Comparison of ENCODE assay signal across 1 cellular context in genomic region chr6:47360388-47360787, GRCh38.
A peak's percentile ranks its signal among the peaks of the same experiment; 100 is the strongest.
TF ChIP-seq lines count a peak whose summit lies in the region.

No MANE protein-coding gene starts in this region.

TF ChIP-seq in K562, 482 proteins besides CTCF, POLR2A, EP300 and RAD21 (continued from another document and continues in another):
- TF ChIP-seq ZNF518B (CRISPR knock-in tag; IDR thresholded peaks at IDR 0.05): no peak
- no peak for TF ChIP-seq ELF1 (tag; IDR thresholded peaks at IDR 0.05)
- TF ChIP-seq DPF2 (IDR thresholded peaks at IDR 0.05): no peak
- no peak for TF ChIP-seq IRF1 (CRISPR knock-in tag; IDR thresholded peaks at IDR 0.05; ENCODE audit: borderline replicate concordance)
- no peak for TF ChIP-seq POLR3G (IDR thresholded peaks at IDR 0.05; ENCODE audit: extremely low read depth, insufficient read length, insufficient replicate concordance)
- no peak for TF ChIP-seq ZBTB34 (CRISPR knock-in tag; IDR thresholded peaks at IDR 0.05)
- TF ChIP-seq ZNF764 (CRISPR knock-in tag; IDR thresholded peaks at IDR 0.05; ENCODE audit: low read depth): no peak
- TF ChIP-seq BRF2 (IDR thresholded peaks at IDR 0.05; ENCODE audit: borderline replicate concordance, insufficient read depth, insufficient read length): no peak
- TF ChIP-seq RCOR1 (IDR thresholded peaks at IDR 0.05; ENCODE audit: borderline replicate concordance in 1 of 2, low read depth in 2 of 2, low read length in 2 of 2): peak in 1 of 2 experiments; percentile 57; a peak in 2 of 4 replicates
- no peak for TF ChIP-seq ZNF277 (CRISPR knock-in tag; IDR thresholded peaks at IDR 0.05; ENCODE audit: borderline replicate concordance)
- TF ChIP-seq ZNF354B (CRISPR knock-in tag; IDR thresholded peaks at IDR 0.05): no peak
- TF ChIP-seq ARID3A (IDR thresholded peaks at IDR 0.05; ENCODE audit: borderline replicate concordance, low read depth, low read length): 0 out of 2 replicates have a peak, but pooled peaks have one; percentile 14
- no peak for TF ChIP-seq NR2C2 (CRISPR knock-in tag; IDR thresholded peaks at IDR 0.05)
- no peak for TF ChIP-seq NR2C2 (tag; IDR thresholded peaks at IDR 0.05)
- no peak for TF ChIP-seq GATAD2B (IDR thresholded peaks at IDR 0.05; ENCODE audit: borderline replicate concordance)
- 0 out of 2 replicates have a peak, but pooled peaks have one; percentile 21 for TF ChIP-seq SOX6 (IDR thresholded peaks at IDR 0.05)
- no peak for TF ChIP-seq NCOA1 (IDR thresholded peaks at IDR 0.05; ENCODE audit: low read depth)
- no peak for TF ChIP-seq THAP7 (CRISPR knock-in tag; IDR thresholded peaks at IDR 0.05)
- no peak for TF ChIP-seq DIDO1 (tag; IDR thresholded peaks at IDR 0.05; ENCODE audit: low read depth)
- no peak for TF ChIP-seq CREBBP (IDR thresholded peaks at IDR 0.05; ENCODE audit: low read depth, low read length)
- TF ChIP-seq ZNF263 (CRISPR knock-in tag; IDR thresholded peaks at IDR 0.05; ENCODE audit: borderline replicate concordance): peak; percentile 56; the same call in 1 of the 2 replicates
- TF ChIP-seq NUFIP1 (IDR thresholded peaks at IDR 0.05; ENCODE audit: partially characterized antibody): no peak
- TF ChIP-seq SMARCB1 (IDR thresholded peaks at IDR 0.05; ENCODE audit: insufficient read length, low read depth): no peak
- no peak for TF ChIP-seq POLR2B (IDR thresholded peaks at IDR 0.05; ENCODE audit: low read depth, partially characterized antibody)
- TF ChIP-seq JUNB (CRISPR knock-in tag; conservative IDR thresholded peaks at IDR 0.05): no peak
- TF ChIP-seq ZFP30 (CRISPR knock-in tag; IDR thresholded peaks at IDR 0.05; ENCODE audit: borderline replicate concordance): no peak
- TF ChIP-seq RERE (CRISPR knock-in tag; IDR thresholded peaks at IDR 0.05; ENCODE audit: borderline replicate concordance): no peak
- TF ChIP-seq BCL6 (CRISPR knock-in tag; IDR thresholded peaks at IDR 0.05): no peak
- TF ChIP-seq TAL1 (IDR thresholded peaks at IDR 0.05): peak; percentile 45; the same call in 1 of the 2 replicates
- peak; percentile 78; the same call in 1 of the 2 replicates for TF ChIP-seq TEAD4 (IDR thresholded peaks at IDR 0.05; ENCODE audit: low read length)
- no peak for TF ChIP-seq TEAD4 (CRISPR knock-in tag; IDR thresholded peaks at IDR 0.05; ENCODE audit: borderline replicate concordance)
- TF ChIP-seq TAF9B (IDR thresholded peaks at IDR 0.05; ENCODE audit: partially characterized antibody): no peak
- no peak for TF ChIP-seq HMGXB4 (CRISPR knock-in tag; IDR thresholded peaks at IDR 0.05)
- no peak for TF ChIP-seq ZBTB12 (CRISPR knock-in tag; IDR thresholded peaks at IDR 0.05)
- no peak for TF ChIP-seq PCBP1 (IDR thresholded peaks at IDR 0.05; ENCODE audit: low read depth, low read length, poor library complexity, severe bottlenecking)
- TF ChIP-seq GABPA (tag; conservative IDR thresholded peaks at IDR 0.05; ENCODE audit: low read depth): no peak
- 0 out of 2 replicates have a peak, but pooled peaks have one; percentile 67 for TF ChIP-seq ZNF175 (CRISPR knock-in tag; IDR thresholded peaks at IDR 0.05; ENCODE audit: low read depth)
- no peak for TF ChIP-seq LARP7 (IDR thresholded peaks at IDR 0.05)
- no peak for TF ChIP-seq TCF7L2 (IDR thresholded peaks at IDR 0.05; ENCODE audit: low read depth, low read length)
- TF ChIP-seq EP400 (IDR thresholded peaks at IDR 0.05): no peak
- TF ChIP-seq STAT5A (IDR thresholded peaks at IDR 0.05; ENCODE audit: borderline replicate concordance, low read length): 0 out of 2 replicates have a peak, but pooled peaks have one; percentile 16
- TF ChIP-seq ZNF445 (CRISPR knock-in tag; IDR thresholded peaks at IDR 0.05; ENCODE audit: low read depth): no peak
- no peak for TF ChIP-seq DMBX1 (CRISPR knock-in tag; IDR thresholded peaks at IDR 0.05; ENCODE audit: borderline replicate concordance)
